ENCODE assay signal across 30 cellular contexts in genomic region chr1:247056071-247056470, GRCh38. TPM values are rescaled to one million over a fixed set of nuclear protein-coding genes. Genes with fewer than 3 reads are reported as not detected.
"Had no signal": no experiment of that assay in that cellular context is flagged by ENCODE, and none has a peak within 500 bp of the region (broad histone marks: within the 10 kb centered on the region; RNA-seq: fewer than 3 reads in every experiment).

No MANE protein-coding gene starts in this region.

- H3K4me3 ChIP-seq: K562, Peyer's patch, SJSA1 had no signal

- DNase-seq: activated CD4-positive, alpha-beta memory T cell treated with anti-CD3 and anti-CD28 coated beads for 36 hours; activated CD4-positive, alpha-beta T cell treated with anti-CD3 and anti-CD28 coated beads for 4 hours; activated CD4-positive, alpha-beta T cell treated with anti-CD3 and anti-CD28 coated beads, Interleukin-2, amount 50 U/mL, for 1 hour; activated CD8-positive, alpha-beta memory T cell treated with anti-CD3 and anti-CD28 coated beads, Interleukin-2, amount 50 U/mL, for 4 hours; activated gamma-delta T cell treated with Interleukin-2 at 50 U/mL for 16 hours; activated naive CD4-positive, alpha-beta T cell treated with anti-CD3 and anti-CD28 coated beads for 36 hours; activated naive CD8-positive, alpha-beta T cell treated with anti-CD3 and anti-CD28 coated beads, Interleukin-2, amount 50 U/mL, for 24 hours; activated T-cell treated with anti-CD3 and anti-CD28 coated beads for 4 hours; activated T-cell treated with anti-CD3 and anti-CD28 coated beads, Interleukin-2, amount 50 U/mL, for 4 hours; amniotic stem cell; aorta; brain microvascular endothelial cell; central memory CD4-positive, alpha-beta T cell; NCI-H1105; NCI-H1417 treated with DMSO at 0.1 percent for 48 hours; NCI-H187 treated with DMSO at 0.1 percent for 48 hours; NCI-H2081 treated with DMSO at 0.1 percent for 48 hours; NCI-H226; NCI-H524 treated with DMSO at 0.1 percent for 48 hours; PC-3; Peyer's patch; RPMI8226; SHP77 treated with DMSO at 0.1 percent for 48 hours; SK-N-SH had no signal

- FAIRE-seq: K562 had no signal

- H3K4me3 Mint-ChIP-seq: activated CD4-positive, alpha-beta memory T cell treated with anti-CD3 and anti-CD28 coated beads for 36 hours; activated naive CD4-positive, alpha-beta T cell treated with anti-CD3 and anti-CD28 coated beads for 36 hours; activated naive CD8-positive, alpha-beta T cell; activated naive CD8-positive, alpha-beta T cell treated with anti-CD3 and anti-CD28 coated beads, Interleukin-2, amount 50 U/mL, for 24 hours; activated T-cell treated with anti-CD3 and anti-CD28 coated beads, Interleukin-2, amount 50 U/mL, for 4 hours; activated T-helper 1 cell treated with anti-CD3 and anti-CD28 coated beads, Interleukin-12 subunit alpha, Interleukin-12 subunit beta, Interleukin-2, Interleukin-4 antibody, amounts not matched to agents 30 ng/mL and 10 ng/mL and 1 ng/mL, durations not matched to agents 14 hours and 24 hours and 36 hours; T-helper 1 cell treated with Interleukin-12 subunit alpha and Interleukin-12 subunit beta and Interleukin-4 antibody, amounts not matched to agents 30 μg/mL and 1 μg/mL, for 36 hours; T-helper 2 cell treated with Interferon-gamma antibody and Interleukin-4, amounts not matched to agents 5 μg/mL and 100 μg/mL, for 36 hours had no signal

- H3K27me3 Mint-ChIP-seq: activated CD4-positive, alpha-beta memory T cell treated with anti-CD3 and anti-CD28 coated beads for 36 hours; activated naive CD8-positive, alpha-beta T cell; activated naive CD8-positive, alpha-beta T cell treated with anti-CD3 and anti-CD28 coated beads, Interleukin-2, amount 50 U/mL, for 24 hours had no signal

- H3K27ac Mint-ChIP-seq: activated CD4-positive, alpha-beta memory T cell treated with anti-CD3 and anti-CD28 coated beads for 36 hours; activated naive CD4-positive, alpha-beta T cell treated with anti-CD3 and anti-CD28 coated beads for 36 hours; activated naive CD8-positive, alpha-beta T cell; activated naive CD8-positive, alpha-beta T cell treated with anti-CD3 and anti-CD28 coated beads, Interleukin-2, amount 50 U/mL, for 24 hours; activated T-helper 1 cell treated with anti-CD3 and anti-CD28 coated beads, Interleukin-12 subunit alpha, Interleukin-12 subunit beta, Interleukin-2, Interleukin-4 antibody, amounts not matched to agents 30 ng/mL and 10 ng/mL and 1 ng/mL, durations not matched to agents 14 hours and 24 hours and 36 hours; T-helper 1 cell treated with Interleukin-12 subunit alpha and Interleukin-12 subunit beta and Interleukin-4 antibody, amounts not matched to agents 30 μg/mL and 1 μg/mL, for 36 hours; T-helper 2 cell treated with Interferon-gamma antibody and Interleukin-4, amounts not matched to agents 5 μg/mL and 100 μg/mL, for 36 hours had no signal

RNA-seq across cellular contexts. Expression of gene ZNF695, which starts 48.2 kb away (rescaled TPM):
- total RNA-seq: aorta had no signal
